In the genomic region with DNA sequence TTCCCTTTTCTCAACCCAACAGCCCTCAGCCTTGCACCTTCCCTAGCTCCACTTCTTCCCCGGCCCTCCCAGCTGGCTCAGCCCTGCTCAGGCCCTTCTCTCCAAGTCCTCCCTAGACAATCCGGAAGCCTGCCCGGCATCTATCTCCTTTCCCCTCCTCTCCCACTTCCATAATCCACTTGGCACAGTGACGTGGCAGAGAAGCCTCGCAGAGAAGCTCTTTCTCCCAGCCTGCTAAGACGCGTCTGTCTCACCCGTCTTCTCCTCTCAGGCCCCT, we compare ENCODE assay signal across 8 cellular contexts. TPM values are rescaled to one million over a fixed set of nuclear protein-coding genes. Genes with fewer than 3 reads are reported as not detected.
A peak's percentile ranks its signal among the peaks of the same experiment; 100 is the strongest.
DNase-seq lines count a peak whose midpoint lies in the region; ATAC-seq, FAIRE-seq and TF ChIP-seq lines count a peak whose summit lies in the region.

No MANE protein-coding gene starts in this region.

- peaks cover 10% of the 10 kb centered on the region for H3K79me2 ChIP-seq in HepG2 (ENCODE audit: insufficient read depth, low read length)

- POLR2A ChIA-PET in HepG2 (lab: Yijun Ruan, JAX) = interaction anchor here (0.7 to 5.5 kb wide), 4 partner anchors 15 to 63 kb away, joined by 3 to 37 read pairs (median 3); a partner anchor contains a TSS

- H3K36me3 ChIP-seq in HepG2 (replicated peaks in 1 of 2; ENCODE audit: control insufficient read depth in 1 of 2, insufficient read depth in 2 of 2, low read length in 2 of 2) (peaks cover 9 to 18% of the 10 kb centered on the region in 2 experiments), suprapubic skin (peaks cover 27% of the 10 kb centered on the region)

- peak overlapping the region; percentile 86 for H3K4me3 Mint-ChIP-seq in activated naive CD4-positive, alpha-beta T cell treated with anti-CD3 and anti-CD28 coated beads for 36 hours

- H3K4me3 ChIP-seq in choroid plexus epithelial cell (ENCODE audit: low read depth, low read length) (peak overlapping the region; percentile 77), HepG2 (replicated peaks in 1 of 3; ENCODE audit: insufficient read depth in 1 of 3, low read depth in 2 of 3, low read length in 3 of 3) (peak overlapping the region; percentile 63 to 92 (median 85)), suprapubic skin (peak overlapping the region; percentile 72)

- CTCF ChIA-PET in activated naive CD4-positive, alpha-beta T cell treated with anti-CD3 and anti-CD28 coated beads for 36 hours (lab: Charles Lee) = interaction anchor here (0.6 to 1.5 kb wide), 2 partner anchors 66 to 654 kb away, joined by 3 read pairs; no protein-coding TSS in a partner anchor
- CTCF ChIA-PET in HepG2 (lab: Yijun Ruan, JAX; ENCODE audit: low intra/inter-chr PET ratio, low total read pairs) = no interaction called here

- TF ChIP-seq EP300 in HepG2 (IDR thresholded peaks at IDR 0.05; ENCODE audit: low read depth in 2 of 2, low read length in 2 of 2) = no peak
- TF ChIP-seq EP300 in HepG2 (CRISPR knock-in tag; IDR thresholded peaks at IDR 0.05; ENCODE audit: borderline replicate concordance) = no peak
- no peak for TF ChIP-seq EP300 in suprapubic skin (IDR thresholded peaks at IDR 0.05)

- no peaks in the 10 kb centered on the region; a peak in 1 of 5 replicates for H3K27me3 ChIP-seq in HepG2 (ENCODE audit: control insufficient read depth in 1 of 2, insufficient read depth in 2 of 2, low read length in 2 of 2)
- H3K27me3 ChIP-seq in suprapubic skin = no peaks in the 10 kb centered on the region

- H3K4me1 Mint-ChIP-seq in activated naive CD4-positive, alpha-beta T cell treated with anti-CD3 and anti-CD28 coated beads for 36 hours (ENCODE audit: low read depth) = peaks cover 12% of the 10 kb centered on the region

- ATAC-seq in HepG2 (no peak), GM18868 (IDR thresholded peaks at IDR 0.05; ENCODE audit: unreplicated experiment) (no peak), GM21619 (IDR thresholded peaks at IDR 0.05; ENCODE audit: unreplicated experiment) (no peak)

- FAIRE-seq in HepG2 (lab: Jason Lieb, UNC) = no peak

- peak overlapping the region; percentile 82 for H3K9ac ChIP-seq in HepG2 (ENCODE audit: insufficient read depth, low read depth, low read length)

- TF ChIP-seq CTCF in choroid plexus epithelial cell (conservative IDR thresholded peaks at IDR 0.05; ENCODE audit: low read depth, low read length) (no peak), HepG2 (CRISPR knock-in tag; IDR thresholded peaks at IDR 0.05) (no peak), suprapubic skin (IDR thresholded peaks at IDR 0.05) (no peak)

- no peak for DNase-seq in activated naive CD4-positive, alpha-beta T cell treated with anti-CD3 and anti-CD28 coated beads for 36 hours
- DNase-seq in activated naive CD4-positive, alpha-beta T cell (lab: John Stamatoyannopoulos, UW) = no peak
- DNase-seq in OCI-M1 (lab: John Stamatoyannopoulos, UW) = peak; percentile 38
- peak; percentile 71 for DNase-seq in choroid plexus epithelial cell (ENCODE audit: low read depth)
- DNase-seq in HepG2 (ENCODE audit: low spot score) = no peak
- peak in 1 of 2 donors; percentile 66 for DNase-seq in suprapubic skin (ENCODE audit: low spot score in 2 of 2)

- H3K4me2 ChIP-seq in HepG2 (ENCODE audit: low read depth, low read length) = peak overlapping the region; percentile 97

- no peak overlapping the region for H2AFZ ChIP-seq in HepG2 (ENCODE audit: low read length)

- no peak; a peak in 1 of 4 replicates for TF ChIP-seq POLR2A in HepG2 (IDR thresholded peaks at IDR 0.05; ENCODE audit: insufficient read depth in 1 of 2, low read depth in 2 of 2, low read length in 2 of 2)
- TF ChIP-seq POLR2A in suprapubic skin (IDR thresholded peaks at IDR 0.05) = no peak

- WGBS in HepG2 (ENCODE audit: low lambda C conversion rate) = 17% methylated on average over 8 of the region's 8 CpGs
- 4% methylated on average over 8 of the region's 8 CpGs for WGBS in suprapubic skin

- BruUV-seq in HepG2 (replicated peaks; lab: Mats Ljungman, UMichigan) = no TSS peak

- in situ Hi-C loops in HepG2 (cut with HindIII; ENCODE audit: extremely low pct_ligation_motif_present, low pct_unique_long_range_greater_than_20kb) = no loop called here

- intact Hi-C loops in activated naive CD4-positive, alpha-beta T cell treated with anti-CD3 and anti-CD28 coated beads for 36 hours (cut with micrococcal nuclease) = loop anchor here (2.0 to 5.0 kb wide), 2 partner anchors 210 to 336 kb away; a partner anchor contains a TSS
- intact Hi-C loops in HepG2 (cut with micrococcal nuclease; ENCODE audit: unreplicated experiment) = loop anchor here (5.0 kb wide), 1 partner anchor 54 kb away; a partner anchor contains a TSS

- H3K4me1 ChIP-seq in HepG2 (ENCODE audit: insufficient read depth, low read length) = peaks cover 16% of the 10 kb centered on the region
- H3K4me1 ChIP-seq in suprapubic skin = peaks cover 41% of the 10 kb centered on the region

- no peak for TF ChIP-seq RAD21 in HepG2 (CRISPR knock-in tag; IDR thresholded peaks at IDR 0.05)

- no peaks in the 10 kb centered on the region for H4K20me1 ChIP-seq in HepG2 (ENCODE audit: insufficient read depth, low read length)

- H3K27ac ChIP-seq in HepG2 (ENCODE audit: extremely low read length, insufficient read depth, low read length) (peak overlapping the region; percentile 64), suprapubic skin (peak overlapping the region; percentile 93)

- no peaks in the 10 kb centered on the region for H3K27me3 Mint-ChIP-seq in activated naive CD4-positive, alpha-beta T cell treated with anti-CD3 and anti-CD28 coated beads for 36 hours (ENCODE audit: low read depth)

- no peaks in the 10 kb centered on the region for H3K36me3 Mint-ChIP-seq in activated naive CD4-positive, alpha-beta T cell treated with anti-CD3 and anti-CD28 coated beads for 36 hours (ENCODE audit: low read depth)

- no peaks in the 10 kb centered on the region for H3K9me3 Mint-ChIP-seq in activated naive CD4-positive, alpha-beta T cell treated with anti-CD3 and anti-CD28 coated beads for 36 hours

- peak overlapping the region; percentile 85 for H3K27ac Mint-ChIP-seq in activated naive CD4-positive, alpha-beta T cell treated with anti-CD3 and anti-CD28 coated beads for 36 hours

- H3K9me3 ChIP-seq in HepG2 (ENCODE audit: low read length) (no peaks in the 10 kb centered on the region), suprapubic skin (no peaks in the 10 kb centered on the region)

RNA-seq across cellular contexts. Expression of a gene that starts 1.1 kb away (rescaled TPM):
- 10 to 100 TPM; 28.7 to 36.2 TPM for total RNA-seq in activated naive CD4-positive, alpha-beta T cell treated with anti-CD3 and anti-CD28 coated beads for 36 hours
- total RNA-seq in HepG2 (2016; rRNA removed; fragmentation: Illumina TruSeq; extraction: Trizol) (33.6 and 35.5 TPM in 2 replicates), suprapubic skin (100 to 1,000 TPM; 108 to 257 (median 167) TPM)
- 82.0 and 89.5 TPM in 2 replicates for total RNA-seq in HepG2 (2016; cell fraction: cytosol; rRNA removed; fragmentation: Illumina TruSeq; extraction: Trizol; ENCODE audit: low read depth)
- 26.5 and 40.3 TPM in 2 replicates for total RNA-seq in HepG2 (2016; cell fraction: insoluble cytoplasmic fraction; rRNA removed; fragmentation: Illumina TruSeq; extraction: Trizol)
- total RNA-seq in HepG2 (2016; cell fraction: membrane; rRNA removed; fragmentation: Illumina TruSeq; extraction: Trizol) = 92.4 and 97.7 TPM in 2 replicates
- total RNA-seq in HepG2 (2016; cell fraction: nucleus; rRNA removed; fragmentation: Illumina TruSeq; extraction: Trizol) = 14.4 and 21.6 TPM in 2 replicates
- polyA plus RNA-seq in HepG2 (2011; rRNA removed) = 34.9 and 44.2 TPM in 2 replicates
- 33.0 and 55.5 TPM in 2 replicates for polyA plus RNA-seq in HepG2 (2011; cell fraction: cytosol; rRNA removed)
- polyA plus RNA-seq in HepG2 (2011; cell fraction: nucleus; rRNA removed) = 41.1 and 57.2 TPM in 2 replicates
- 24.9 and 32.9 TPM in 2 replicates for polyA plus RNA-seq in HepG2 (2012)
- 99.5 and 107 TPM in 2 replicates for polyA plus RNA-seq in HepG2 (2016; cell fraction: cytosol; fragmentation: Illumina TruSeq; extraction: Trizol; ENCODE audit: low read depth)
- polyA plus RNA-seq in HepG2 (2016; cell fraction: insoluble cytoplasmic fraction; fragmentation: Illumina TruSeq; extraction: Trizol; ENCODE audit: low read depth) = 35.2 and 44.8 TPM in 2 replicates
- polyA plus RNA-seq in HepG2 (2016; cell fraction: membrane; fragmentation: Illumina TruSeq; extraction: Trizol; ENCODE audit: low read depth) = 107 and 115 TPM in 2 replicates
- 46.4 and 52.3 TPM in 2 replicates for polyA plus RNA-seq in HepG2 (2016; cell fraction: nucleus; fragmentation: Illumina TruSeq; extraction: Trizol; ENCODE audit: insufficient read depth, low read depth)
- 27.9 and 43.0 TPM in 2 replicates for polyA minus RNA-seq in HepG2 (2011; rRNA and poly(A)+ RNA removed; ENCODE audit: low replicate concordance)
- 17.5 and 20.2 TPM in 2 replicates for polyA minus RNA-seq in HepG2 (2011; cell fraction: cytosol; rRNA and poly(A)+ RNA removed)
- polyA minus RNA-seq in HepG2 (2011; cell fraction: nucleus; rRNA and poly(A)+ RNA removed) = 7.8 and 11.1 TPM in 2 replicates

RNA-seq across cellular contexts. Expression of a gene that starts 15.6 kb away (rescaled TPM):
- total RNA-seq in activated naive CD4-positive, alpha-beta T cell treated with anti-CD3 and anti-CD28 coated beads for 36 hours = 10 to 100 TPM; 43.0 to 43.5 TPM
- total RNA-seq in HepG2 (2016; rRNA removed; fragmentation: Illumina TruSeq; extraction: Trizol) (47.9 and 51.1 TPM in 2 replicates), suprapubic skin (10 to 100 TPM; 23.0 to 27.4 (median 23.4) TPM)
- total RNA-seq in HepG2 (2016; cell fraction: cytosol; rRNA removed; fragmentation: Illumina TruSeq; extraction: Trizol; ENCODE audit: low read depth) = 7.5 and 8.8 TPM in 2 replicates
- total RNA-seq in HepG2 (2016; cell fraction: insoluble cytoplasmic fraction; rRNA removed; fragmentation: Illumina TruSeq; extraction: Trizol) = 38.9 and 55.4 TPM in 2 replicates
- 11.6 and 13.8 TPM in 2 replicates for total RNA-seq in HepG2 (2016; cell fraction: membrane; rRNA removed; fragmentation: Illumina TruSeq; extraction: Trizol)
- total RNA-seq in HepG2 (2016; cell fraction: nucleus; rRNA removed; fragmentation: Illumina TruSeq; extraction: Trizol) = 29.4 and 31.2 TPM in 2 replicates
- polyA plus RNA-seq in HepG2 (2011; rRNA removed) = 20.0 and 26.0 TPM in 2 replicates
- 11.0 and 22.9 TPM in 2 replicates for polyA plus RNA-seq in HepG2 (2011; cell fraction: cytosol; rRNA removed)
- polyA plus RNA-seq in HepG2 (2011; cell fraction: nucleus; rRNA removed) = 50.4 and 56.5 TPM in 2 replicates
- polyA plus RNA-seq in HepG2 (2012) = 20.9 and 29.2 TPM in 2 replicates
- polyA plus RNA-seq in HepG2 (2016; cell fraction: cytosol; fragmentation: Illumina TruSeq; extraction: Trizol; ENCODE audit: low read depth) = 5.7 and 6.4 TPM in 2 replicates
- polyA plus RNA-seq in HepG2 (2016; cell fraction: insoluble cytoplasmic fraction; fragmentation: Illumina TruSeq; extraction: Trizol; ENCODE audit: low read depth) = 59.0 and 65.1 TPM in 2 replicates
- polyA plus RNA-seq in HepG2 (2016; cell fraction: membrane; fragmentation: Illumina TruSeq; extraction: Trizol; ENCODE audit: low read depth) = 8.6 and 10.8 TPM in 2 replicates
- polyA plus RNA-seq in HepG2 (2016; cell fraction: nucleus; fragmentation: Illumina TruSeq; extraction: Trizol; ENCODE audit: insufficient read depth, low read depth) = 76.7 and 79.6 TPM in 2 replicates
- polyA minus RNA-seq in HepG2 (2011; rRNA and poly(A)+ RNA removed; ENCODE audit: low replicate concordance) = 12.6 and 23.4 TPM in 2 replicates
- 10.2 and 16.9 TPM in 2 replicates for polyA minus RNA-seq in HepG2 (2011; cell fraction: cytosol; rRNA and poly(A)+ RNA removed)
- polyA minus RNA-seq in HepG2 (2011; cell fraction: nucleus; rRNA and poly(A)+ RNA removed) = 12.0 and 12.8 TPM in 2 replicates

RNA-seq across cellular contexts. Expression of a gene that starts 54.1 kb away (rescaled TPM):
- 10 to 100 TPM; 57.3 to 65.1 TPM for total RNA-seq in activated naive CD4-positive, alpha-beta T cell treated with anti-CD3 and anti-CD28 coated beads for 36 hours
- total RNA-seq in HepG2 (2016; rRNA removed; fragmentation: Illumina TruSeq; extraction: Trizol) (27.3 and 34.8 TPM in 2 replicates), suprapubic skin (10 to 100 TPM in 2 of 4 donors, 1 to 10 TPM in 2; 8.5 to 20.4 (median 11.4) TPM)
- 18.8 and 20.2 TPM in 2 replicates for total RNA-seq in HepG2 (2016; cell fraction: cytosol; rRNA removed; fragmentation: Illumina TruSeq; extraction: Trizol; ENCODE audit: low read depth)
- 19.1 and 34.6 TPM in 2 replicates for total RNA-seq in HepG2 (2016; cell fraction: insoluble cytoplasmic fraction; rRNA removed; fragmentation: Illumina TruSeq; extraction: Trizol)
- total RNA-seq in HepG2 (2016; cell fraction: membrane; rRNA removed; fragmentation: Illumina TruSeq; extraction: Trizol) = 20.4 and 23.9 TPM in 2 replicates
- total RNA-seq in HepG2 (2016; cell fraction: nucleus; rRNA removed; fragmentation: Illumina TruSeq; extraction: Trizol) = 25.6 and 26.6 TPM in 2 replicates
- 11.0 and 13.1 TPM in 2 replicates for polyA plus RNA-seq in HepG2 (2011; rRNA removed)
- polyA plus RNA-seq in HepG2 (2011; cell fraction: cytosol; rRNA removed) = 5.7 and 16.6 TPM in 2 replicates
- polyA plus RNA-seq in HepG2 (2011; cell fraction: nucleus; rRNA removed) = 41.7 and 67.3 TPM in 2 replicates
- 6.8 and 11.8 TPM in 2 replicates for polyA plus RNA-seq in HepG2 (2012)
- 4.9 and 5.2 TPM in 2 replicates for polyA plus RNA-seq in HepG2 (2016; cell fraction: cytosol; fragmentation: Illumina TruSeq; extraction: Trizol; ENCODE audit: low read depth)
- polyA plus RNA-seq in HepG2 (2016; cell fraction: insoluble cytoplasmic fraction; fragmentation: Illumina TruSeq; extraction: Trizol; ENCODE audit: low read depth) = 23.0 and 29.8 TPM in 2 replicates
- polyA plus RNA-seq in HepG2 (2016; cell fraction: membrane; fragmentation: Illumina TruSeq; extraction: Trizol; ENCODE audit: low read depth) = 9.0 and 10.1 TPM in 2 replicates
- 57.2 and 60.7 TPM in 2 replicates for polyA plus RNA-seq in HepG2 (2016; cell fraction: nucleus; fragmentation: Illumina TruSeq; extraction: Trizol; ENCODE audit: insufficient read depth, low read depth)
- polyA minus RNA-seq in HepG2 (2011; rRNA and poly(A)+ RNA removed; ENCODE audit: low replicate concordance) = 26.8 and 48.0 TPM in 2 replicates
- 7.6 and 9.2 TPM in 2 replicates for polyA minus RNA-seq in HepG2 (2011; cell fraction: cytosol; rRNA and poly(A)+ RNA removed)
- 13.2 and 17.5 TPM in 2 replicates for polyA minus RNA-seq in HepG2 (2011; cell fraction: nucleus; rRNA and poly(A)+ RNA removed)

RNA-seq across cellular contexts. Expression of a gene that starts 56.2 kb away (rescaled TPM):
- total RNA-seq in activated naive CD4-positive, alpha-beta T cell treated with anti-CD3 and anti-CD28 coated beads for 36 hours = 10 to 100 TPM; 31.7 to 32.1 TPM
- total RNA-seq in HepG2 (2016; rRNA removed; fragmentation: Illumina TruSeq; extraction: Trizol) (26.7 and 33.0 TPM in 2 replicates), suprapubic skin (100 to 1,000 TPM in 1 of 4 donors, 10 to 100 TPM in 3; 67.0 to 103 (median 81.0) TPM)
- 13.7 and 15.7 TPM in 2 replicates for total RNA-seq in HepG2 (2016; cell fraction: cytosol; rRNA removed; fragmentation: Illumina TruSeq; extraction: Trizol; ENCODE audit: low read depth)
- 24.6 and 34.8 TPM in 2 replicates for total RNA-seq in HepG2 (2016; cell fraction: insoluble cytoplasmic fraction; rRNA removed; fragmentation: Illumina TruSeq; extraction: Trizol)
- 29.5 and 35.2 TPM in 2 replicates for total RNA-seq in HepG2 (2016; cell fraction: membrane; rRNA removed; fragmentation: Illumina TruSeq; extraction: Trizol)
- 16.4 and 18.3 TPM in 2 replicates for total RNA-seq in HepG2 (2016; cell fraction: nucleus; rRNA removed; fragmentation: Illumina TruSeq; extraction: Trizol)
- polyA plus RNA-seq in HepG2 (2011; rRNA removed) = 45.1 and 52.3 TPM in 2 replicates
- polyA plus RNA-seq in HepG2 (2011; cell fraction: cytosol; rRNA removed) = 35.9 and 53.9 TPM in 2 replicates
- polyA plus RNA-seq in HepG2 (2011; cell fraction: nucleus; rRNA removed) = 63.6 and 70.8 TPM in 2 replicates
- 50.6 and 52.1 TPM in 2 replicates for polyA plus RNA-seq in HepG2 (2012)
- 29.2 and 32.7 TPM in 2 replicates for polyA plus RNA-seq in HepG2 (2016; cell fraction: cytosol; fragmentation: Illumina TruSeq; extraction: Trizol; ENCODE audit: low read depth)
- polyA plus RNA-seq in HepG2 (2016; cell fraction: insoluble cytoplasmic fraction; fragmentation: Illumina TruSeq; extraction: Trizol; ENCODE audit: low read depth) = 56.5 and 70.3 TPM in 2 replicates
- 57.9 and 61.3 TPM in 2 replicates for polyA plus RNA-seq in HepG2 (2016; cell fraction: membrane; fragmentation: Illumina TruSeq; extraction: Trizol; ENCODE audit: low read depth)
- polyA plus RNA-seq in HepG2 (2016; cell fraction: nucleus; fragmentation: Illumina TruSeq; extraction: Trizol; ENCODE audit: insufficient read depth, low read depth) = 52.2 and 56.7 TPM in 2 replicates
- 39.3 and 69.8 TPM in 2 replicates for polyA minus RNA-seq in HepG2 (2011; rRNA and poly(A)+ RNA removed; ENCODE audit: low replicate concordance)
- 30.6 and 31.5 TPM in 2 replicates for polyA minus RNA-seq in HepG2 (2011; cell fraction: cytosol; rRNA and poly(A)+ RNA removed)
- polyA minus RNA-seq in HepG2 (2011; cell fraction: nucleus; rRNA and poly(A)+ RNA removed) = 19.3 and 22.8 TPM in 2 replicates

Comparison
In these comparisons a context has a peak if more than half of its experiments do, and no peak if none do; other contexts are left out.
1. DNase-seq: peak in OCI-M1 (single experiment) and choroid plexus epithelial cell (single experiment); none in activated naive CD4-positive, alpha-beta T cell treated with anti-CD3 and anti-CD28 coated beads for 36 hours (single experiment), activated naive CD4-positive, alpha-beta T cell (0 of 4) and HepG2 (single experiment).
2. Peak in every context shown above with its lines, with median percentiles within 50 percentile points of each other: H3K4me3 ChIP-seq.